Comparison of ENCODE assay signal across 34 cellular contexts in the genomic region with DNA sequence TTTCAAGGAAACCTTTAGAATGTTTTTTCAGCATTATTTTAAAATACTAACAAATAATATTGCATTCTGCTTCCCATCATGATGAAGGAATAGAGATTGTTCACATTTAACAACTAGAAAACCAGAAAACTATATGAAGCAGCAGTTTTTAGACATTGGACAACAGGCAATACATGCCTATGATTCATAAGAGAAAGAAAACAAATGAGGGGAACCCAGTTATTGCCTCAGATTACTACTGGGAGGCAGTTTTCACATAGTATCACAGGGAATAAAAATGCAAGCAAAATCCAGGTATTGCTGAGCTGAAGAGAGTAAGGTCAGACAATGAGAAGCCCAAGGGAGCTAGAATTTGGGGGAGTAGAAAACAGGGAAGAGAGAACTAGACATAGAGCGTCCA.
"Had no signal": no experiment of that assay in that cellular context is flagged by ENCODE, and none has a peak within 500 bp of the region (broad histone marks: within the 10 kb centered on the region; RNA-seq: fewer than 3 reads in every experiment).

No MANE protein-coding gene starts in this region.

- H3K27ac ChIP-seq: ascending aorta, PC-9, RWPE1 had no signal

- H3K4me2 ChIP-seq: PC-9 had no signal

- H3K9me3 Mint-ChIP-seq: activated CD4-positive, alpha-beta T cell treated with anti-CD3 and anti-CD28 coated beads, Interleukin-2, amount 10 ng/mL, durations not matched to agents 24 days and 14 days; activated CD8-positive, alpha-beta T cell treated with anti-CD3 and anti-CD28 coated beads for 36 hours; activated naive CD8-positive, alpha-beta T cell treated with anti-CD3 and anti-CD28 coated beads for 36 hours; activated T-cell treated with anti-CD3 and anti-CD28 coated beads, Interleukin-2, amount 50 U/mL, for 72 hours; activated T-helper 17 cell treated with anti-CD3 and anti-CD28 coated beads, Interleukin-2, amount 50 U/mL, for 72 hours; T-helper 1 cell treated with Interleukin-12 subunit alpha and Interleukin-12 subunit beta and Interleukin-4 antibody, amounts not matched to agents 30 μg/mL and 1 μg/mL, for 36 hours; T-helper 2 cell treated with Interferon-gamma antibody and Interleukin-4, amounts not matched to agents 5 μg/mL and 100 μg/mL, for 36 hours had no signal

- H3K4me1 Mint-ChIP-seq: activated CD4-positive, alpha-beta T cell treated with anti-CD3 and anti-CD28 coated beads, Interleukin-2, amount 10 ng/mL, durations not matched to agents 24 days and 14 days; activated naive CD8-positive, alpha-beta T cell treated with anti-CD3 and anti-CD28 coated beads for 36 hours; activated T-helper 17 cell treated with anti-CD3 and anti-CD28 coated beads, Interleukin-2, amount 50 U/mL, for 72 hours had no signal

- H3K4me3 ChIP-seq: ascending aorta, PC-9 had no signal

- H3K27me3 ChIP-seq: ascending aorta had no signal

- H3K36me3 Mint-ChIP-seq: activated naive CD8-positive, alpha-beta T cell treated with anti-CD3 and anti-CD28 coated beads for 36 hours had no signal

- H3K4me1 ChIP-seq: ascending aorta had no signal

- H3K4me3 Mint-ChIP-seq: activated CD4-positive, alpha-beta T cell treated with anti-CD3 and anti-CD28 coated beads, Interleukin-2, amount 10 ng/mL, durations not matched to agents 24 days and 14 days; activated CD8-positive, alpha-beta T cell treated with anti-CD3 and anti-CD28 coated beads for 36 hours; activated naive CD8-positive, alpha-beta T cell treated with anti-CD3 and anti-CD28 coated beads for 36 hours; activated T-cell treated with anti-CD3 and anti-CD28 coated beads, Interleukin-2, amount 50 U/mL, for 72 hours; activated T-helper 17 cell treated with anti-CD3 and anti-CD28 coated beads, Interleukin-2, amount 50 U/mL, for 72 hours; T-helper 1 cell treated with Interleukin-12 subunit alpha and Interleukin-12 subunit beta and Interleukin-4 antibody, amounts not matched to agents 30 μg/mL and 1 μg/mL, for 36 hours; T-helper 2 cell treated with Interferon-gamma antibody and Interleukin-4, amounts not matched to agents 5 μg/mL and 100 μg/mL, for 36 hours had no signal

- H3K27me3 Mint-ChIP-seq: activated CD4-positive, alpha-beta T cell treated with anti-CD3 and anti-CD28 coated beads, Interleukin-2, amount 10 ng/mL, durations not matched to agents 24 days and 14 days; activated CD8-positive, alpha-beta T cell treated with anti-CD3 and anti-CD28 coated beads for 36 hours had no signal

- H3K27ac Mint-ChIP-seq: activated CD4-positive, alpha-beta T cell treated with anti-CD3 and anti-CD28 coated beads, Interleukin-2, amount 10 ng/mL, durations not matched to agents 24 days and 14 days; activated CD8-positive, alpha-beta T cell treated with anti-CD3 and anti-CD28 coated beads for 36 hours; activated naive CD8-positive, alpha-beta T cell treated with anti-CD3 and anti-CD28 coated beads for 36 hours; activated T-cell treated with anti-CD3 and anti-CD28 coated beads, Interleukin-2, amount 50 U/mL, for 72 hours; activated T-helper 17 cell treated with anti-CD3 and anti-CD28 coated beads, Interleukin-2, amount 50 U/mL, for 72 hours; T-helper 1 cell treated with Interleukin-12 subunit alpha and Interleukin-12 subunit beta and Interleukin-4 antibody, amounts not matched to agents 30 μg/mL and 1 μg/mL, for 36 hours; T-helper 2 cell treated with Interferon-gamma antibody and Interleukin-4, amounts not matched to agents 5 μg/mL and 100 μg/mL, for 36 hours had no signal

- H2AFZ ChIP-seq: PC-9 had no signal

- DNase-seq: activated CD4-positive, alpha-beta T cell treated with anti-CD3 and anti-CD28 coated beads, Interleukin-2, amount 10 ng/mL, durations not matched to agents 24 days and 14 days; activated CD4-positive, alpha-beta T cell treated with anti-CD3 and anti-CD28 coated beads, Interleukin-2, amount 50 U/mL, for 4 hours; activated CD8-positive, alpha-beta T cell treated with anti-CD3 and anti-CD28 coated beads for 36 hours; activated effector memory CD4-positive, alpha-beta T cell treated with anti-CD3 and anti-CD28 coated beads, Interleukin-2, amount 50 U/mL, for 16 hours; activated naive CD4-positive, alpha-beta T cell; activated naive CD4-positive, alpha-beta T cell treated with anti-CD3 and anti-CD28 coated beads, Interleukin-2, amount 50 U/mL, for 16 hours; activated naive CD8-positive, alpha-beta T cell treated with anti-CD3 and anti-CD28 coated beads for 36 hours; activated T-cell treated with anti-CD3 and anti-CD28 coated beads, Interleukin-2, amount 50 U/mL, for 1 hour; activated T-cell treated with anti-CD3 and anti-CD28 coated beads, Interleukin-2, amount 50 U/mL, for 72 hours; amygdala; caudate nucleus; cerebellar nuclear complex; Kasumi-1; KG1; MM.1S; NCI-H1092 treated with DMSO at 0.1 percent for 48 hours; NCI-H1417; NCI-H146; NCI-H187; NCI-H2029 treated with DMSO at 0.1 percent for 48 hours; NCI-H2107; NCI-H2171; NCI-H510A; NCI-H526; NCI-H748 treated with DMSO at 0.1 percent for 48 hours; NK-92 treated with Interleukin-12 subunit alpha and Interleukin-12 subunit beta, amount 100 ng/mL, for 24 hours; PC-9; SIG-M5 had no signal

- H3K9me3 ChIP-seq: ascending aorta had no signal

- ATAC-seq: activated CD8-positive, alpha-beta T cell treated with anti-CD3 and anti-CD28 coated beads for 36 hours; activated T-cell treated with anti-CD3 and anti-CD28 coated beads, Interleukin-2, amount 50 U/mL, for 72 hours; activated T-helper 17 cell treated with anti-CD3 and anti-CD28 coated beads, Interleukin-2, amount 50 U/mL, for 72 hours; Right ventricle myocardium inferior had no signal
